22 cellular contexts compared by ENCODE assay signal in the genomic region with DNA sequence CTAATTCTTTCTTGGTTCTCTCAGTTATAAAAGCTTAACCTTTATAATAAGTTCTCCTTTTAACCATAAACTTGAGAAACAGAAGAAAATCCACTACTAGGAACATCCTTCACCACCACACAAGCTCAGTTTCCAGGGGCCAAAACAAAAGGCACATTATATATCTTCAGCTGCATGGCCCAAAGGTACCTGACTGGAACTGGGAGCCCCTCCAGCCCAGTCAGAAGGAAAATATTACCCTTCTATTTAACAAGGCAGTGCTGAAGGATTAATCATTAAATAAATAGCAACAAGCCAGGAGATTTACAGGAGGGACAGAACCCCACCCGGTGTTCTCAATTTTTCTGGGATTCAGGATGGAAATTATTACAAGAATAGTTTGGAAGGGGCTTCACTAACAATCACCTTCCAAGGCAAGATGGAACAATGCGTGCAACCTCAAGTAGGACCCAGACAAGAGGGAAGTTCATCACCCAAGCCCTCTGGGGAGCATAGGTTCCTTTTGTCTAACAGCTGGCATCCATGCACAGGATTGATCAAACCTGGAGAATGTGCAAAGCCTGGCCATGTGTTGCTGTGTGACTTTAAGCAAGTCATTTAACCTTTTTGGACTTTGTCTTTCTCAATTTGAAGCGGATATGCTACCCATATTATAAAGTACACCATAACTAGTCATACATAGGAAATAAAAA.
DNase-seq lines count a peak whose midpoint lies in the region; ATAC-seq and TF ChIP-seq lines count a peak whose summit lies in the region.
"Had no signal": no experiment of that assay in that cellular context is flagged by ENCODE, and none has a peak within 500 bp of the region (broad histone marks: within the 10 kb centered on the region; RNA-seq: fewer than 3 reads in every experiment).

No MANE protein-coding gene starts in this region.

- WGBS in right cardiac atrium = 80% methylated on average over 3 of the region's 3 CpGs
- 75 to 91% methylated on average over 3 of the region's 3 CpGs for WGBS in heart right ventricle, 2 donors

- H3K27ac ChIP-seq in right cardiac atrium (ENCODE audit: low read length) (no peak overlapping the region), heart right ventricle (no peak overlapping the region), WERI-Rb-1 (no peak overlapping the region)
- H3K27ac ChIP-seq: cardiac muscle cell, heart left ventricle, left ventricle myocardium inferior, skin epidermis, thoracic aorta had no signal

- no peak overlapping the region for H3K4me3 Mint-ChIP-seq in activated CD8-positive, alpha-beta T cell treated with anti-CD3 and anti-CD28 coated beads, Interleukin-2, amount 10 ng/mL, durations not matched to agents 7 days and 5 days
- H3K4me3 Mint-ChIP-seq: activated CD8-positive, alpha-beta T cell treated with anti-CD3 and anti-CD28 coated beads for 36 hours; IgD-negative memory B cell; neural crest cell; stimulated activated memory B cell treated with anti-CD40 and anti-IgM and Interleukin-4, amounts not matched to agents 10 μg/mL and 1 μg/mL and 100 μg/mL, for 72 hours had no signal

- no peak overlapping the region for H3K27ac Mint-ChIP-seq in activated CD8-positive, alpha-beta T cell treated with anti-CD3 and anti-CD28 coated beads, Interleukin-2, amount 10 ng/mL, durations not matched to agents 7 days and 5 days
- H3K27ac Mint-ChIP-seq: activated CD8-positive, alpha-beta T cell treated with anti-CD3 and anti-CD28 coated beads for 36 hours; IgD-negative memory B cell; stimulated activated memory B cell treated with anti-CD40 and anti-IgM and Interleukin-4, amounts not matched to agents 10 μg/mL and 1 μg/mL and 100 μg/mL, for 72 hours had no signal

- H3K9me3 ChIP-seq in right cardiac atrium (ENCODE audit: control insufficient read depth, low read length) = no peaks in the 10 kb centered on the region
- no peaks in the 10 kb centered on the region for H3K9me3 ChIP-seq in heart right ventricle
- H3K9me3 ChIP-seq in WERI-Rb-1 (ENCODE audit: severe bottlenecking) = no peaks in the 10 kb centered on the region
- H3K9me3 ChIP-seq: heart left ventricle, left ventricle myocardium inferior, thoracic aorta had no signal

- ATAC-seq in right cardiac atrium = peak; percentile 31 to 91
- ATAC-seq in heart right ventricle = no peak
- no peak for ATAC-seq in activated CD8-positive, alpha-beta T cell treated with anti-CD3 and anti-CD28 coated beads, Interleukin-2, amount 10 ng/mL, durations not matched to agents 7 days and 5 days
- no peak for ATAC-seq in HG03442 (IDR thresholded peaks at IDR 0.05; ENCODE audit: unreplicated experiment)
- no peak for ATAC-seq in HG02798 (IDR thresholded peaks at IDR 0.05; ENCODE audit: poor library complexity, unreplicated experiment)
- ATAC-seq: activated CD8-positive, alpha-beta T cell treated with anti-CD3 and anti-CD28 coated beads for 36 hours; stimulated activated memory B cell treated with anti-CD40 and anti-IgM and Interleukin-4, amounts not matched to agents 10 μg/mL and 1 μg/mL and 100 μg/mL, for 72 hours had no signal

- H3K27me3 ChIP-seq in right cardiac atrium (ENCODE audit: control insufficient read depth, insufficient read depth) (no peaks in the 10 kb centered on the region), heart right ventricle (peaks cover 0 to 4% (median 0%) of the 10 kb centered on the region in 7 donors), WERI-Rb-1 (ENCODE audit: insufficient read depth, low read depth, severe bottlenecking) (peaks cover 34% of the 10 kb centered on the region)
- H3K27me3 ChIP-seq: cardiac muscle cell, heart left ventricle had no signal

- H3K4me1 ChIP-seq in right cardiac atrium (ENCODE audit: control insufficient read depth, insufficient read depth, low read length) (no peaks in the 10 kb centered on the region), heart right ventricle (no peaks in the 10 kb centered on the region)
- H3K4me1 ChIP-seq: heart left ventricle, left ventricle myocardium inferior had no signal

- H3K36me3 ChIP-seq in heart right ventricle = no peaks in the 10 kb centered on the region
- no peaks in the 10 kb centered on the region for H3K36me3 ChIP-seq in WERI-Rb-1
- H3K36me3 ChIP-seq: cardiac muscle cell, heart left ventricle, left ventricle myocardium inferior, thoracic aorta had no signal

- H3K4me3 ChIP-seq in right cardiac atrium (ENCODE audit: low read length) = no peak overlapping the region
- no peak overlapping the region for H3K4me3 ChIP-seq in heart right ventricle
- H3K4me3 ChIP-seq in astrocyte of the cerebellum (ENCODE audit: low read depth, low read length) = no peak overlapping the region
- no peak overlapping the region for H3K4me3 ChIP-seq in WERI-Rb-1 (ENCODE audit: low read depth, low read length)
- H3K4me3 ChIP-seq: cardiac muscle cell, heart left ventricle, left ventricle myocardium inferior, skin epidermis, thoracic aorta had no signal

- CTCF ChIA-PET in activated CD8-positive, alpha-beta T cell treated with anti-CD3 and anti-CD28 coated beads, Interleukin-2, amount 10 ng/mL, durations not matched to agents 7 days and 5 days (lab: Charles Lee) = no interaction called here

- no peaks in the 10 kb centered on the region for H3K36me3 Mint-ChIP-seq in activated CD8-positive, alpha-beta T cell treated with anti-CD3 and anti-CD28 coated beads, Interleukin-2, amount 10 ng/mL, durations not matched to agents 7 days and 5 days (ENCODE audit: low read depth)
- H3K36me3 Mint-ChIP-seq: IgD-negative memory B cell; stimulated activated memory B cell treated with anti-CD40 and anti-IgM and Interleukin-4, amounts not matched to agents 10 μg/mL and 1 μg/mL and 100 μg/mL, for 72 hours had no signal

- intact Hi-C loops in right cardiac atrium (cut with DNase I) (no loop called here), heart right ventricle (cut with DNase I) (no loop called here)

- no peaks in the 10 kb centered on the region for H3K27me3 Mint-ChIP-seq in activated CD8-positive, alpha-beta T cell treated with anti-CD3 and anti-CD28 coated beads, Interleukin-2, amount 10 ng/mL, durations not matched to agents 7 days and 5 days (ENCODE audit: low read depth)
- H3K27me3 Mint-ChIP-seq: activated CD8-positive, alpha-beta T cell treated with anti-CD3 and anti-CD28 coated beads for 36 hours; IgD-negative memory B cell; stimulated activated memory B cell treated with anti-CD40 and anti-IgM and Interleukin-4, amounts not matched to agents 10 μg/mL and 1 μg/mL and 100 μg/mL, for 72 hours had no signal

- H3K9me3 Mint-ChIP-seq in activated CD8-positive, alpha-beta T cell treated with anti-CD3 and anti-CD28 coated beads, Interleukin-2, amount 10 ng/mL, durations not matched to agents 7 days and 5 days (ENCODE audit: insufficient read depth) = no peaks in the 10 kb centered on the region
- H3K9me3 Mint-ChIP-seq: activated CD8-positive, alpha-beta T cell treated with anti-CD3 and anti-CD28 coated beads for 36 hours; IgD-negative memory B cell; stimulated activated memory B cell treated with anti-CD40 and anti-IgM and Interleukin-4, amounts not matched to agents 10 μg/mL and 1 μg/mL and 100 μg/mL, for 72 hours had no signal

- no peak for DNase-seq in right cardiac atrium
- DNase-seq in heart right ventricle = no peak
- peak; percentile 11 for DNase-seq in astrocyte of the cerebellum (ENCODE audit: low read depth)
- peak; percentile 55 for DNase-seq in kidney tubule cell (ENCODE audit: low spot score)
- no peak for DNase-seq in activated CD8-positive, alpha-beta T cell treated with anti-CD3 and anti-CD28 coated beads, Interleukin-2, amount 10 ng/mL, durations not matched to agents 7 days and 5 days
- DNase-seq in WERI-Rb-1 = no peak
- DNase-seq: activated CD4-positive, CD25-positive, alpha-beta regulatory T cell treated with anti-CD3 and anti-CD28 coated beads, Interleukin-2, amount 50 U/mL, for 72 hours; activated CD8-positive, alpha-beta T cell treated with anti-CD3 and anti-CD28 coated beads for 36 hours; activated gamma-delta T cell treated with Interleukin-2 at 50 U/mL for 16 hours; heart left ventricle; left ventricle myocardium inferior; NCI-H1436; NCI-H526; stimulated activated CD4-positive, alpha-beta T cell treated with anti-CD3 and anti-CD28 coated beads, Interleukin-1b, Interleukin-23, amount 100 ng/mL, for 48 hours had no signal

- in situ Hi-C loops in astrocyte of the cerebellum (cut with HindIII; ENCODE audit: low sequenced_read_pairs) = no loop called here

- H3K4me1 Mint-ChIP-seq in activated CD8-positive, alpha-beta T cell treated with anti-CD3 and anti-CD28 coated beads, Interleukin-2, amount 10 ng/mL, durations not matched to agents 7 days and 5 days (ENCODE audit: low read depth) = peaks cover under 1% of the 10 kb centered on the region

- TF ChIP-seq CTCF in heart right ventricle (IDR thresholded peaks at IDR 0.05) = no peak
- TF ChIP-seq CTCF in astrocyte of the cerebellum (IDR thresholded peaks at IDR 0.05; ENCODE audit: low read depth, low read length, missing control alignments) = no peak
- no peak for TF ChIP-seq CTCF in WERI-Rb-1 (IDR thresholded peaks at IDR 0.05; ENCODE audit: low read depth, low read length)

- POLR2A ChIA-PET in activated CD8-positive, alpha-beta T cell treated with anti-CD3 and anti-CD28 coated beads, Interleukin-2, amount 10 ng/mL, durations not matched to agents 7 days and 5 days (lab: Charles Lee) = no interaction called here

Comparison
In these comparisons a context has a peak if more than half of its experiments do, and no peak if none do; other contexts are left out.
1. ATAC-seq: peak in right cardiac atrium (2 of 2); none in heart right ventricle (0 of 8), activated CD8-positive, alpha-beta T cell treated with anti-CD3 and anti-CD28 coated beads, Interleukin-2, amount 10 ng/mL, durations not matched to agents 7 days and 5 days (single experiment), HG03442 (single experiment) and HG02798 (single experiment).
2. DNase-seq: peak in astrocyte of the cerebellum (single experiment) and kidney tubule cell (single experiment); none in right cardiac atrium (0 of 3), heart right ventricle (0 of 2), activated CD8-positive, alpha-beta T cell treated with anti-CD3 and anti-CD28 coated beads, Interleukin-2, amount 10 ng/mL, durations not matched to agents 7 days and 5 days (single experiment) and WERI-Rb-1 (single experiment).